ENCODE assay signal across 8 cellular contexts in the genomic region with DNA sequence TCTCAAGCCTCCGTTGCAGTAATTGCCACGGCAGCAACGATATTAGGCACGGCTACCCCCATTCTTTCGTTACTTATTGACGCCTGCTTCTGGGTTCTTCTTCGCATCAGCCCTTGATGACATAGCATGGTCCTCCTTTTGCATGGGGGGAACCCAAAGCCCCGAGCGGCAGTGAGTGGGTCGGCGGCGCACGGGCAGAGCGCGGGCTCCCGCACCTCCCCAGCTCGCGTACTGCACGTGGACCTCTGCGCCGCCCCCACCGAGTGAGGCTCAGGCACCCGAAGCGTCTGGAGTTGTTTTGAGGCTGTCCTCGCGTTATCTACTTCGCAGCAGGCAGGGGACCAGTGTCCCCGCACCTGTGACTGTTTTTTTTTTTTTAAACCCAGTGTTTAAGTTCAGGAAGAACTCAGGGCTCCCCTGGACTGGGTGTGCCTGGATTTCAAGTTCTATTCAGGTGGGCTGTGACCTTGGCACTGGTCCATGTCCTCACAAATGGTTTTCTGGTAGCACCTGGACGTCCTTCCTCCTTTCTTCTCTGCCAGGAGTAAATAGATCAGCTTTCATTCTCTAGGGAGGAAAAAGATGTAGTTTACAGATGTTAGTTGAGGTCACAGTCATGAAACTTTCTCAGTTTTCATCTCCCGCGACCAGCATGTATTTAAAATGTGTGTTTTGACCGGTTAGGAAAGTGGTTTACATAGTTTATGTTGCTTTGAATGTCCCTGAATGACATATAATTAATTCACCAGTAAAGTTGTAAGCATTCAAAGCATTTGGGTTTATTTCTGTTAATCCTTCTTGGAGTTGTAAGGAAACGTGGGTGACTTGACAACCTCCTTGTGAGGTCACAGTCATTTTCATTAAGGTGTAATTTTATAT. TPM values are rescaled to one million over a fixed set of nuclear protein-coding genes. Genes with fewer than 3 reads are reported as not detected.
DNase-seq lines count a peak whose midpoint lies in the region; ATAC-seq and TF ChIP-seq lines count a peak whose summit lies in the region.

No MANE protein-coding gene starts in this region.

- no peak for TF ChIP-seq CTCF in left ventricle myocardium inferior (IDR thresholded peaks at IDR 0.05; ENCODE audit: borderline replicate concordance)
- no peak for TF ChIP-seq CTCF in OCI-LY7 (conservative IDR thresholded peaks at IDR 0.05; ENCODE audit: low read length)
- no peak for TF ChIP-seq CTCF in esophagus muscularis mucosa (IDR thresholded peaks at IDR 0.05)

- peak overlapping the region; percentile 64 for H3K4me3 ChIP-seq in left ventricle myocardium inferior
- H3K4me3 ChIP-seq in OCI-LY7 (ENCODE audit: low read depth, low read length, poor library complexity, severe bottlenecking), result peak overlapping the region; percentile 75
- H3K4me3 ChIP-seq in esophagus muscularis mucosa, result peak overlapping the region; percentile 55 to 67 (median 56)

- POLR2A ChIA-PET in OCI-LY7 (lab: Charles Lee), result interaction anchor here (0.7 kb wide), 1 partner anchor 653 kb away, joined by 3 read pairs; no protein-coding TSS in a partner anchor

- no TSS peak for BruUV-seq in OCI-LY7 (replicated peaks; lab: Mats Ljungman, UMichigan)

- H3K27ac ChIP-seq in left ventricle myocardium inferior (replicated peaks) (no peak overlapping the region), OCI-LY7 (ENCODE audit: low read depth, low read length, poor library complexity, severe bottlenecking) (peak overlapping the region; percentile 65), esophagus muscularis mucosa (replicated peaks in 1 of 4) (no peak overlapping the region)

- H3K9me2 ChIP-seq in OCI-LY7 (ENCODE audit: insufficient read depth, low read length), result no peaks in the 10 kb centered on the region

- CTCF ChIA-PET in OCI-LY7 (lab: Charles Lee; ENCODE audit: unreplicated experiment), result no interaction called here

- TF ChIP-seq POLR2A in esophagus muscularis mucosa (IDR thresholded peaks at IDR 0.05; ENCODE audit: low read depth), result no peak

- H3K27me3 ChIP-seq in left ventricle myocardium inferior (ENCODE audit: low read depth) (peaks cover 66% of the 10 kb centered on the region), esophagus muscularis mucosa (peaks cover 0 to 47% (median 10%) of the 10 kb centered on the region in 4 donors)

- H4K20me1 ChIP-seq in OCI-LY7 (ENCODE audit: insufficient read depth, low read length), result no peaks in the 10 kb centered on the region

- WGBS in esophagus muscularis mucosa, result 8% methylated on average over 32 of the region's 33 CpGs

- ATAC-seq in sciatic nerve, result peak; percentile 52
- no peak for ATAC-seq in HG02852 (IDR thresholded peaks at IDR 0.05; ENCODE audit: unreplicated experiment)
- ATAC-seq in HG02885 (IDR thresholded peaks at IDR 0.05; ENCODE audit: poor library complexity, unreplicated experiment), result no peak

- peaks cover 17% of the 10 kb centered on the region for H3K4me1 ChIP-seq in left ventricle myocardium inferior
- H3K4me1 ChIP-seq in OCI-LY7 (ENCODE audit: insufficient read depth, low read length, poor library complexity, severe bottlenecking), result peaks cover 32% of the 10 kb centered on the region
- peaks cover 16 to 23% (median 17%) of the 10 kb centered on the region in 4 donors for H3K4me1 ChIP-seq in esophagus muscularis mucosa

- H3K79me2 ChIP-seq in OCI-LY7 (ENCODE audit: insufficient read depth, low read depth, low read length), result peaks cover 8% of the 10 kb centered on the region; the same call in 1 of the 2 replicates

- H3K4me2 ChIP-seq in OCI-LY7 (ENCODE audit: low read length), result peak overlapping the region; percentile 82

- H2AFZ ChIP-seq in OCI-LY7 (ENCODE audit: low read length), result peak overlapping the region; percentile 63; the same call in 1 of the 2 replicates

- DNase-seq in left ventricle myocardium inferior (no peak), cardiac septum (ENCODE audit: low spot score) (no peak), OCI-LY7 (ENCODE audit: low spot score) (peak; percentile 83), esophagus muscularis mucosa (ENCODE audit: extremely low spot score) (no peak), sciatic nerve (ENCODE audit: low spot score) (no peak), epidermal melanocyte (ENCODE audit: insufficient read length, low spot score) (no peak)

- H3K9me3 ChIP-seq in left ventricle myocardium inferior (replicated peaks) (no peaks in the 10 kb centered on the region), OCI-LY7 (ENCODE audit: low read length) (no peaks in the 10 kb centered on the region), esophagus muscularis mucosa (no peaks in the 10 kb centered on the region)

- intact Hi-C loops in left ventricle myocardium inferior (cut with micrococcal nuclease) (no loop called here), cardiac septum (cut with DNase I) (no loop called here), OCI-LY7 (cut with micrococcal nuclease; ENCODE audit: unreplicated experiment) (no loop called here), esophagus muscularis mucosa (cut with DNase I) (no loop called here), sciatic nerve (cut with DNase I) (no loop called here)

- H3K36me3 ChIP-seq in left ventricle myocardium inferior (no peaks in the 10 kb centered on the region), OCI-LY7 (ENCODE audit: insufficient read depth, low read length) (no peaks in the 10 kb centered on the region), esophagus muscularis mucosa (no peaks in the 10 kb centered on the region)

- no peak for TF ChIP-seq EP300 in esophagus muscularis mucosa (IDR thresholded peaks at IDR 0.05)

RNA-seq across cellular contexts. Expression of a gene that starts 1.4 kb away (rescaled TPM):
- total RNA-seq in left ventricle myocardium inferior (not detected), cardiac septum (not detected), OCI-LY7 (2022) (4.5 and 5.1 TPM in 2 replicates), esophagus muscularis mucosa (not detected), sciatic nerve (not detected)
- 2.7 and 4.3 TPM in 2 replicates for total RNA-seq in OCI-LY7 (2014; rRNA removed; shearing (Covaris generic))

RNA-seq across cellular contexts. Expression of a gene that starts 37.2 kb away (rescaled TPM):
- 0.16 TPM for total RNA-seq in left ventricle myocardium inferior
- not detected for total RNA-seq in cardiac septum
- total RNA-seq in OCI-LY7 (2014; rRNA removed; shearing (Covaris generic)), result 0.28 and 5.4 TPM in 2 replicates
- total RNA-seq in OCI-LY7 (2022), result 0.11 and 0.59 TPM in 2 replicates
- not detected for total RNA-seq in esophagus muscularis mucosa
- not detected for total RNA-seq in sciatic nerve
